10 cellular contexts compared by ENCODE assay signal in genomic region chr13:95552539-95553270, GRCh38. TPM values are rescaled to one million over a fixed set of nuclear protein-coding genes. Genes with fewer than 3 reads are reported as not detected.
DNase-seq lines count a peak whose midpoint lies in the region; ATAC-seq and TF ChIP-seq lines count a peak whose summit lies in the region.
"Had no signal": no experiment of that assay in that cellular context is flagged by ENCODE, and none has a peak within 500 bp of the region (broad histone marks: within the 10 kb centered on the region; RNA-seq: fewer than 3 reads in every experiment).

A gene with protein sequence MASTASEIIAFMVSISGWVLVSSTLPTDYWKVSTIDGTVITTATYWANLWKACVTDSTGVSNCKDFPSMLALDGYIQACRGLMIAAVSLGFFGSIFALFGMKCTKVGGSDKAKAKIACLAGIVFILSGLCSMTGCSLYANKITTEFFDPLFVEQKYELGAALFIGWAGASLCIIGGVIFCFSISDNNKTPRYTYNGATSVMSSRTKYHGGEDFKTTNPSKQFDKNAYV (plus strand): TSS chr13:95552720. CDS start chr13:95552754, 34 bp downstream.

- H3K27me3 Mint-ChIP-seq in MCF 10A (ENCODE audit: insufficient read depth, unreplicated experiment), result peaks cover under 1% of the 10 kb centered on the region

- H3K9me3 ChIP-seq in breast epithelium (no peaks in the 10 kb centered on the region), esophagus muscularis mucosa (no peaks in the 10 kb centered on the region), PC-9 (ENCODE audit: insufficient read depth, low read depth) (no peaks in the 10 kb centered on the region)

- H2AFZ ChIP-seq in PC-9, result no peak within 1 kb of the TSS

- H3K27me3 ChIP-seq in breast epithelium (peaks cover 3 to 60% of the 10 kb centered on the region in 2 donors), esophagus muscularis mucosa (peaks cover 0 to 61% (median 15%) of the 10 kb centered on the region in 4 donors), PC-9 (ENCODE audit: insufficient read depth, low read depth) (no peaks in the 10 kb centered on the region)

- H3K4me3 ChIP-seq in breast epithelium (peak within 1 kb of the TSS in 2 of 3 donors; percentile 3 to 26), urinary bladder (ENCODE audit: low read depth, low read length) (peak within 1 kb of the TSS; percentile 9), esophagus muscularis mucosa (peak within 1 kb of the TSS in 2 of 4 donors; percentile 16 to 42), PC-9 (no peak within 1 kb of the TSS)

- ATAC-seq in left lobe of liver (peak; percentile 31), GM21619 (IDR thresholded peaks at IDR 0.05; ENCODE audit: unreplicated experiment) (no peak)

- TF ChIP-seq CTCF in breast epithelium (IDR thresholded peaks at IDR 0.05) (no peak), MCF 10A (IDR thresholded peaks at IDR 0.05; ENCODE audit: unreplicated experiment) (no peak), esophagus muscularis mucosa (IDR thresholded peaks at IDR 0.05) (no peak), PC-9 (conservative IDR thresholded peaks at IDR 0.05) (no peak)

- H3K4me1 ChIP-seq in breast epithelium, result no peaks in the 10 kb centered on the region
- H3K4me1 ChIP-seq in urinary bladder (ENCODE audit: insufficient read depth), result no peaks in the 10 kb centered on the region
- H3K4me1 ChIP-seq in esophagus muscularis mucosa, result peaks cover 5 to 16% (median 14%) of the 10 kb centered on the region in 4 donors
- H3K4me1 ChIP-seq in PC-9 (replicated peaks; ENCODE audit: insufficient read depth), result no peaks in the 10 kb centered on the region; the same call in 1 of the 2 replicates

- CTCF ChIA-PET in MCF 10A (lab: Yijun Ruan, JAX) (interaction anchor here (0.9 to 1.2 kb wide), 2 partner anchors 11 to 16 kb away, joined by 3 to 8 read pairs; no protein-coding TSS in a partner anchor), PC-9 (lab: Charles Lee) (no interaction called here)

- TF ChIP-seq POLR2A in breast epithelium (IDR thresholded peaks at IDR 0.05) (no peak), esophagus muscularis mucosa (IDR thresholded peaks at IDR 0.05; ENCODE audit: low read depth) (no peak)

- peaks cover 3% of the 10 kb centered on the region for H3K36me3 ChIP-seq in breast epithelium
- H3K36me3 ChIP-seq in urinary bladder (ENCODE audit: insufficient read depth), result no peaks in the 10 kb centered on the region
- H3K36me3 ChIP-seq in esophagus muscularis mucosa, result no peaks in the 10 kb centered on the region
- no peaks in the 10 kb centered on the region for H3K36me3 ChIP-seq in PC-9 (ENCODE audit: low read depth)

- no peak for TF ChIP-seq EP300 in esophagus muscularis mucosa (IDR thresholded peaks at IDR 0.05)

- no peaks in the 10 kb centered on the region for H3F3A ChIP-seq in PC-9 (ENCODE audit: insufficient read depth, low read depth)

- POLR2A ChIA-PET in MCF 10A (lab: Yijun Ruan, JAX) (no interaction called here), PC-9 (lab: Charles Lee; ENCODE audit: unreplicated experiment) (no interaction called here)

- no peaks in the 10 kb centered on the region for H4K20me1 ChIP-seq in PC-9 (ENCODE audit: insufficient read depth)

- no peak within 1 kb of the TSS for H3K27ac Mint-ChIP-seq in MCF 10A (ENCODE audit: low read depth, unreplicated experiment)

- H3K9me2 ChIP-seq in PC-9 (ENCODE audit: insufficient read depth), result no peaks in the 10 kb centered on the region

- DNase-seq in breast epithelium (ENCODE audit: low spot score in 2 of 2), result no peak
- no peak for DNase-seq in MCF 10A (ENCODE audit: unreplicated experiment)
- peak; percentile 49 for DNase-seq in astrocyte of the hippocampus (ENCODE audit: low read depth, low spot score)
- DNase-seq in left lobe of liver (ENCODE audit: low spot score), result no peak
- DNase-seq in esophagus muscularis mucosa (ENCODE audit: extremely low spot score), result no peak
- no peak for DNase-seq in PC-9
- DNase-seq: DND-41 had no signal

- H3K4me2 ChIP-seq in PC-9, result no peak within 1 kb of the TSS

- WGBS in urinary bladder, result 3% methylated on average over 65 of the region's 65 CpGs
- 6% methylated on average over 9 of the region's 65 CpGs for WGBS in esophagus muscularis mucosa

- H3K27ac ChIP-seq in breast epithelium (no peak within 1 kb of the TSS), urinary bladder (ENCODE audit: low read depth) (no peak within 1 kb of the TSS), esophagus muscularis mucosa (replicated peaks in 1 of 4) (no peak within 1 kb of the TSS), PC-9 (no peak within 1 kb of the TSS)

- intact Hi-C loops in breast epithelium (cut with DNase I; ENCODE audit: low total_unique reads), result no loop called here
- intact Hi-C loops in MCF 10A (cut with micrococcal nuclease), result no loop called here
- intact Hi-C loops in esophagus muscularis mucosa (cut with DNase I), result no loop called here
- intact Hi-C loops in PC-9 (cut with micrococcal nuclease; ENCODE audit: unreplicated experiment), result no loop called here

- H3K36me3 Mint-ChIP-seq in MCF 10A (ENCODE audit: insufficient read depth, unreplicated experiment), result no peaks in the 10 kb centered on the region

- peaks cover 5% of the 10 kb centered on the region for H3K4me1 Mint-ChIP-seq in MCF 10A (ENCODE audit: insufficient read depth, unreplicated experiment)

- H3K79me2 ChIP-seq in PC-9 (ENCODE audit: low read depth), result no peaks in the 10 kb centered on the region

- no peaks in the 10 kb centered on the region for H3K9me3 Mint-ChIP-seq in MCF 10A (ENCODE audit: unreplicated experiment)

- H3K4me3 Mint-ChIP-seq in MCF 10A (ENCODE audit: unreplicated experiment), result no peak within 1 kb of the TSS

- no TSS peak for BruUV-seq in MCF 10A (replicated peaks; lab: Mats Ljungman, UMichigan)
- no TSS peak for BruUV-seq in PC-9 (replicated peaks; lab: Mats Ljungman, UMichigan)

RNA-seq across cellular contexts. Expression of the gene that starts here (rescaled TPM):
- total RNA-seq in breast epithelium, result 1 to 10 TPM in 2 of 3 donors, under 1 TPM in 1; 0.64 to 2.0 (median 1.0) TPM
- not detected in 2 replicates for total RNA-seq in MCF 10A (2022)
- 2.6 TPM for total RNA-seq in left lobe of liver
- total RNA-seq in urinary bladder, result 0.69 TPM
- 0.73 TPM for polyA plus RNA-seq in urinary bladder
- 1 to 10 TPM in 2 of 4 donors, not detected in 2; 1.2 to 1.9 TPM for total RNA-seq in esophagus muscularis mucosa
- total RNA-seq in PC-9 (2021), result not detected in 2 replicates
- total RNA-seq: fibroblast of villous mesenchyme had no signal
